In the genomic region with DNA sequence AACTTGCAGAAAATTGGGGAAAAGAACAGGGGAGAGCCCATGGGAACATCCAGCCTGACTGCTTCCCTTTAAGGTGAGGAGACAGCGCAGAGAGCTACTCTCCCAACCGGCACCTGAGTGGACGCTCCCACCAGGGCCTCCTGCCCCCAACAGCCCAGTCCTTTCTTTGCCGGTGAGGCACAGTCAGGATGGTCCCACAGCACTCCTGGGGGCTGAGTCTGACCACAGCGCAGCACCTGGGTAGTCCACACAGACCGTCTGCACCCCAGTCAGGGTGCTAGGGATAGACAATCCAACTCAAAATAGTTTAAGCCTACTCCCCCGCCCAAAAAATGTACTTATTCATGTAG, we compare ENCODE assay signal across 2 cellular contexts.
TF ChIP-seq lines count a peak whose summit lies in the region.

No MANE protein-coding gene starts in this region.

TF ChIP-seq in H1, 55 proteins besides CTCF, POLR2A, EP300 and RAD21:
- TF ChIP-seq HDAC6 (IDR thresholded peaks at IDR 0.05; ENCODE audit: low read depth, low read length) (no peak), YY1 (IDR thresholded peaks at IDR 0.05; ENCODE audit: low read depth, low read length) (no peak), SP1 (IDR thresholded peaks at IDR 0.05; ENCODE audit: low read depth, low read length) (no peak), GABPA (IDR thresholded peaks at IDR 0.05; ENCODE audit: borderline replicate concordance, insufficient read depth, low read length) (no peak), EZH2 (IDR thresholded peaks at IDR 0.05; ENCODE audit: low read depth, low read length, severe bottlenecking) (no peak), SIN3A (conservative IDR thresholded peaks at IDR 0.05 in 1 of 2, IDR thresholded peaks at IDR 0.05 in 1 of 2; ENCODE audit: low read depth in 1 of 2, low read length in 2 of 2) (no peak), EGR1 (IDR thresholded peaks at IDR 0.05; ENCODE audit: borderline replicate concordance, low read depth, low read length) (no peak), MAFK (IDR thresholded peaks at IDR 0.05; ENCODE audit: low read depth, low read length) (no peak)
- TF ChIP-seq, protein P1, sequence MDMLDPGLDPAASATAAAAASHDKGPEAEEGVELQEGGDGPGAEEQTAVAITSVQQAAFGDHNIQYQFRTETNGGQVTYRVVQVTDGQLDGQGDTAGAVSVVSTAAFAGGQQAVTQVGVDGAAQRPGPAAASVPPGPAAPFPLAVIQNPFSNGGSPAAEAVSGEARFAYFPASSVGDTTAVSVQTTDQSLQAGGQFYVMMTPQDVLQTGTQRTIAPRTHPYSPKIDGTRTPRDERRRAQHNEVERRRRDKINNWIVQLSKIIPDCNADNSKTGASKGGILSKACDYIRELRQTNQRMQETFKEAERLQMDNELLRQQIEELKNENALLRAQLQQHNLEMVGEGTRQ (IDR thresholded peaks at IDR 0.05; ENCODE audit: low read length) = no peak

TF ChIP-seq in HepG2, 621 proteins besides CTCF, POLR2A, EP300 and RAD21:
- TF ChIP-seq MYNN (CRISPR knock-in tag; IDR thresholded peaks at IDR 0.05; ENCODE audit: low read depth) (no peak), NFE2 (CRISPR knock-in tag; IDR thresholded peaks at IDR 0.05) (no peak), AHR (CRISPR knock-in tag; IDR thresholded peaks at IDR 0.05) (no peak), RBM22 (optimal IDR thresholded peaks at IDR 0.05; ENCODE audit: low read length) (no peak), HNF4G (IDR thresholded peaks at IDR 0.05; ENCODE audit: borderline replicate concordance, low read depth, low read length) (no peak), HNF4G (CRISPR knock-in tag; IDR thresholded peaks at IDR 0.05; ENCODE audit: borderline replicate concordance, low read depth) (no peak), REL (CRISPR knock-in tag; conservative IDR thresholded peaks at IDR 0.05) (no peak), HMG20B (CRISPR knock-in tag; conservative IDR thresholded peaks at IDR 0.05) (no peak), MTF1 (CRISPR knock-in tag; IDR thresholded peaks at IDR 0.05) (no peak), CHCHD3 (CRISPR knock-in tag; IDR thresholded peaks at IDR 0.05) (no peak), PRMT3 (CRISPR knock-in tag; IDR thresholded peaks at IDR 0.05; ENCODE audit: borderline replicate concordance, low read depth) (no peak), TBL1XR1 (IDR thresholded peaks at IDR 0.05; ENCODE audit: borderline replicate concordance, low read length, partially characterized antibody) (no peak), ZBTB20 (CRISPR knock-in tag; IDR thresholded peaks at IDR 0.05; ENCODE audit: borderline replicate concordance, low read depth) (no peak), NR1H2 (CRISPR knock-in tag; IDR thresholded peaks at IDR 0.05; ENCODE audit: borderline replicate concordance, low read depth) (no peak), HOXA7 (CRISPR knock-in tag; IDR thresholded peaks at IDR 0.05) (no peak)
- TF ChIP-seq, protein P1 (IDR thresholded peaks at IDR 0.05; ENCODE audit: low read depth, low read length) = no peak
- TF ChIP-seq, protein P1 (CRISPR knock-in tag; IDR thresholded peaks at IDR 0.05; ENCODE audit: borderline replicate concordance) = no peak
TF ChIP-seq in HepG2: peak in this region for 0.
